ENCODE assay signal across 8 cellular contexts in genomic region chr16:25110392-25110947, GRCh38. TPM values are rescaled to one million over a fixed set of nuclear protein-coding genes. Genes with fewer than 3 reads are reported as not detected.
A peak's percentile ranks its signal among the peaks of the same experiment; 100 is the strongest.
DNase-seq lines count a peak whose midpoint lies in the region; ATAC-seq and TF ChIP-seq lines count a peak whose summit lies in the region.

No MANE protein-coding gene starts in this region.

- peak overlapping the region; percentile 69 for H3K4me3 ChIP-seq in GM12875 (ENCODE audit: low read depth, low read length)
- peak overlapping the region; percentile 55 to 89 (median 85) for H3K4me3 ChIP-seq in mammary epithelial cell (replicated peaks in 1 of 3; ENCODE audit: insufficient read depth in 1 of 3, low read depth in 2 of 3, low read length in 3 of 3)

- peak overlapping the region; percentile 57 for H2AFZ ChIP-seq in mammary epithelial cell (ENCODE audit: low read depth, low read length)

- no peak for ATAC-seq in natural killer cell

- no peaks in the 10 kb centered on the region for H3K36me3 ChIP-seq in mammary epithelial cell (ENCODE audit: insufficient read depth, low read length)

- no peaks in the 10 kb centered on the region for H3K27me3 Mint-ChIP-seq in natural killer cell (ENCODE audit: low read depth in 2 of 2)

- no peaks in the 10 kb centered on the region for H3K9me3 Mint-ChIP-seq in natural killer cell

- in situ Hi-C loops in mammary epithelial cell (cut with MboI; ENCODE audit: low sequenced_read_pairs in 2 of 2): loop anchor here in 1 of 2 donors (5.0 kb wide), 1 partner anchor 58 kb away; no protein-coding TSS in a partner anchor
- in situ Hi-C loops in GM13977 (cut with MboI; ENCODE audit: low pct_unique_long_range_greater_than_20kb, low sequenced_read_pairs, unreplicated experiment): no loop called here

- H3K79me2 ChIP-seq in mammary epithelial cell (ENCODE audit: insufficient read depth, low read length): peaks cover 38% of the 10 kb centered on the region

- H3K4me3 Mint-ChIP-seq in natural killer cell: peak overlapping the region; percentile 90

- H3K36me3 Mint-ChIP-seq in natural killer cell: no peaks in the 10 kb centered on the region

- peak overlapping the region; percentile 86 to 88 for H3K27ac Mint-ChIP-seq in natural killer cell

- H3K27ac ChIP-seq in mammary epithelial cell (ENCODE audit: insufficient read depth, low read depth, low read length): peak overlapping the region; percentile 72

- H3K27me3 ChIP-seq in mammary epithelial cell (ENCODE audit: insufficient read depth, low read length): no peaks in the 10 kb centered on the region

- intact Hi-C loops in mammary epithelial cell (cut with micrococcal nuclease): no loop called here
- intact Hi-C loops in natural killer cell (cut with micrococcal nuclease): loop anchor here (2.0 kb wide), 1 partner anchor 62 kb away; no protein-coding TSS in a partner anchor

- WGBS in mammary epithelial cell (ENCODE audit: low coverage, missing lambda C conversion rate): 52% methylated on average over 7 of the region's 7 CpGs

- no peaks in the 10 kb centered on the region for H4K20me1 ChIP-seq in mammary epithelial cell (ENCODE audit: insufficient read depth, low read length)

- no peaks in the 10 kb centered on the region for H3K9me3 ChIP-seq in mammary epithelial cell (replicated peaks; ENCODE audit: insufficient read depth, low read length)

- CTCF ChIA-PET in mammary epithelial cell (lab: Charles Lee; ENCODE audit: low non-redundant PET): no interaction called here

- peaks cover 32% of the 10 kb centered on the region for H3K4me1 ChIP-seq in mammary epithelial cell (ENCODE audit: insufficient read depth, low read length)

- TF ChIP-seq CTCF in GM12875 (IDR thresholded peaks at IDR 0.05; ENCODE audit: borderline replicate concordance, insufficient read depth, low read depth, low read length): no peak
- TF ChIP-seq CTCF in mammary epithelial cell (conservative IDR thresholded peaks at IDR 0.05 in 1 of 2, IDR thresholded peaks at IDR 0.05 in 1 of 2; ENCODE audit: extremely low read depth in 1 of 2, insufficient read depth in 1 of 2, low read depth in 1 of 2, low read length in 2 of 2): no peak
- no peak for TF ChIP-seq CTCF in natural killer cell (IDR thresholded peaks at IDR 0.05)
- TF ChIP-seq CTCF in GM13977 (IDR thresholded peaks at IDR 0.05; ENCODE audit: extremely low read depth, insufficient read depth, missing control alignments): no peak

- DNase-seq in NCI-H2227 treated with DMSO at 0.1 percent for 48 hours (lab: John Stamatoyannopoulos, UW) (peak; percentile 30), mammary epithelial cell (no peak), natural killer cell (no peak), GF-D8 (lab: John Stamatoyannopoulos, UW) (no peak), AG20443 (ENCODE audit: low spot score) (no peak), cortex of kidney (lab: John Stamatoyannopoulos, UW) (no peak), GM13977 (ENCODE audit: low spot score) (no peak)

- H3K9ac ChIP-seq in mammary epithelial cell (ENCODE audit: insufficient read depth, low read length): peak overlapping the region; percentile 85

- H3K4me1 Mint-ChIP-seq in natural killer cell: peaks cover 64 to 67% of the 10 kb centered on the region in 2 donors

- dilution Hi-C loops in mammary epithelial cell (cut with HindIII; ENCODE audit: low sequenced_read_pairs): no loop called here

- H3K4me2 ChIP-seq in mammary epithelial cell (ENCODE audit: insufficient read depth, low read depth, low read length): peak overlapping the region; percentile 83

- no TSS peak for BruUV-seq in mammary epithelial cell (replicated peaks; lab: Mats Ljungman, UMichigan)

RNA-seq across cellular contexts. Expression of gene LCMT1, which starts 1.1 kb away (rescaled TPM):
- 10 to 100 TPM; 30.5 to 43.0 TPM for total RNA-seq in mammary epithelial cell
- polyA plus RNA-seq in mammary epithelial cell: 31.6 TPM
- polyA minus RNA-seq in mammary epithelial cell: 20.1 TPM
- 10 to 100 TPM; 28.8 to 49.5 (median 43.0) TPM for total RNA-seq in natural killer cell
